13 cellular contexts compared by ENCODE assay signal in the genomic region with DNA sequence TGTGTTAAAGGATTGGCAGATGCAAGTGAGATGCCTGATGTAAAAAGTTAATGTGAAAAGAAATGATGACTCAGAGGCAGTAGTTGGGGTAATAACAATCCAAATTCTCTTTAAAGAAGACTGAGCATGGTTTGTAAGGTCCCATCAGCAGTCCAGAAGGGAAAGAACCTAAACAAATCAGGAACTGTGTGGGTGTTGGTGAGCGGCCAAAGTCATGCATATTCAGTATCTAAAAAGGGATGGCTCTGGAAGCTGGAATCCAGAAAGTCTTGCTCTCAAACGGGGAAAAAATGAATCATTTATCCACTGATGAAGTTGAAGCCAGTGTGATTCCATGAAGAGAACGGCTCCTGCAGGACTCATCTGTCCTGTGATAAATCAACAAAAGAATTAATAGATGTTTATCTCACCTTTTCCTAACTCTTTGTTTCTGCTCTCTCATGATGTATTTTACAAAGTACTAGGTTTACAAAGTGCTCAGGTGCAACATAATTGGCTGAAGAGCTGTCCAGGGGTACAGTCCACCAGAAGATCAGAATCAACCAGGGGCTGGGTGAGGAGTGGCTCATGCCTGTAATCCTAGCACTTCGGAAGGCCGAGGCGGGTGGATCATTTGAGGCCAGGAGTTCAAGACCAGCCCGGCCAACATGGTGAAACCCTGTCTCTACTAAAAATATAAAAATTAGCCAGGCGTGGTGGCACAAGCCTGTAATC. TPM values are rescaled to one million over a fixed set of nuclear protein-coding genes. Genes with fewer than 3 reads are reported as not detected.
DNase-seq lines count a peak whose midpoint lies in the region; ATAC-seq lines count a peak whose summit lies in the region.
"Had no signal": no experiment of that assay in that cellular context is flagged by ENCODE, and none has a peak within 500 bp of the region (broad histone marks: within the 10 kb centered on the region; RNA-seq: fewer than 3 reads in every experiment).

No MANE protein-coding gene starts in this region.

- DNase-seq in CD4-positive, alpha-beta memory T cell = no peak
- DNase-seq in MG63 (peak; percentile 57), occipital lobe (lab: John Stamatoyannopoulos, UW) (peak; percentile 54), cortex of kidney (lab: John Stamatoyannopoulos, UW) (no peak)
- DNase-seq in effector memory CD8-positive, alpha-beta T cell = no peak
- DNase-seq: HCEC 1CT, islet precursor cell, NCI-H1092, ovary had no signal

- H3K9me3 ChIP-seq in CD4-positive, alpha-beta memory T cell (ENCODE audit: control insufficient read depth in 1 of 2, low read length in 2 of 2) = no peaks in the 10 kb centered on the region
- no peaks in the 10 kb centered on the region for H3K9me3 ChIP-seq in MG63
- H3K9me3 ChIP-seq: ovary, vagina had no signal

- CTCF ChIA-PET in CD4-positive, alpha-beta memory T cell (lab: Charles Lee; ENCODE audit: partially characterized antibody) = no interaction called here

- no peak for ATAC-seq in effector memory CD8-positive, alpha-beta T cell (replicated peaks)
- ATAC-seq in HG03039 (IDR thresholded peaks at IDR 0.05; ENCODE audit: unreplicated experiment) = no peak
- no peak for ATAC-seq in GM18502 (IDR thresholded peaks at IDR 0.05; ENCODE audit: poor library complexity, unreplicated experiment)
- ATAC-seq in HG03469 (IDR thresholded peaks at IDR 0.05; ENCODE audit: unreplicated experiment) = no peak

- no peaks in the 10 kb centered on the region for H3K27me3 Mint-ChIP-seq in CD4-positive, alpha-beta memory T cell
- H3K27me3 Mint-ChIP-seq in effector memory CD8-positive, alpha-beta T cell = no peaks in the 10 kb centered on the region

- peak overlapping the region in 3 of 8 donors; percentile 12 to 31 (median 28) for H3K4me3 Mint-ChIP-seq in CD4-positive, alpha-beta memory T cell
- peak overlapping the region; percentile 68 to 81 for H3K4me3 Mint-ChIP-seq in effector memory CD8-positive, alpha-beta T cell

- H3K36me3 Mint-ChIP-seq in CD4-positive, alpha-beta memory T cell = peaks cover 61 to 87% of the 10 kb centered on the region in 2 donors
- H3K36me3 Mint-ChIP-seq in effector memory CD8-positive, alpha-beta T cell (ENCODE audit: insufficient read depth) = peaks cover 57% of the 10 kb centered on the region

- no peak overlapping the region for H3K4me3 ChIP-seq in CD4-positive, alpha-beta memory T cell (ENCODE audit: low read length in 2 of 2)
- H3K4me3 ChIP-seq in MG63 = no peak overlapping the region
- H3K4me3 ChIP-seq: ovary, vagina had no signal

- intact Hi-C loops in CD4-positive, alpha-beta memory T cell (cut with micrococcal nuclease) = no loop called here

- POLR2A ChIA-PET in CD4-positive, alpha-beta memory T cell (lab: Charles Lee; ENCODE audit: partially characterized antibody) = interaction anchor here (1.0 to 1.8 kb wide), 3 partner anchors 22 to 152 kb away, joined by 3 to 7 read pairs (median 3); no protein-coding TSS in a partner anchor

- H3K27ac ChIP-seq in CD4-positive, alpha-beta memory T cell (ENCODE audit: low read depth, low read length) = no peak overlapping the region
- H3K27ac ChIP-seq: ovary, vagina had no signal

- peaks cover 83% of the 10 kb centered on the region for H3K4me1 ChIP-seq in CD4-positive, alpha-beta memory T cell (ENCODE audit: insufficient read depth, low read length)

- H3K27me3 ChIP-seq in CD4-positive, alpha-beta memory T cell (ENCODE audit: insufficient read depth, low read length) = no peaks in the 10 kb centered on the region
- no peaks in the 10 kb centered on the region for H3K27me3 ChIP-seq in MG63
- H3K27me3 ChIP-seq: ovary, vagina had no signal

- peaks cover 50 to 94% (median 75%) of the 10 kb centered on the region in 4 donors for H3K4me1 Mint-ChIP-seq in CD4-positive, alpha-beta memory T cell
- H3K4me1 Mint-ChIP-seq in effector memory CD8-positive, alpha-beta T cell (ENCODE audit: low read depth in 2 of 2) = peaks cover 73 to 77% of the 10 kb centered on the region in 2 donors

- H3K27ac Mint-ChIP-seq in CD4-positive, alpha-beta memory T cell = peak overlapping the region; percentile 66 to 91 (median 74)
- peak overlapping the region; percentile 91 to 98 for H3K27ac Mint-ChIP-seq in effector memory CD8-positive, alpha-beta T cell

- H3K9me3 Mint-ChIP-seq in CD4-positive, alpha-beta memory T cell = no peaks in the 10 kb centered on the region
- no peaks in the 10 kb centered on the region for H3K9me3 Mint-ChIP-seq in effector memory CD8-positive, alpha-beta T cell

- peaks cover 37% of the 10 kb centered on the region for H3K36me3 ChIP-seq in CD4-positive, alpha-beta memory T cell (ENCODE audit: insufficient read depth, low read length)
- H3K36me3 ChIP-seq in MG63 = no peaks in the 10 kb centered on the region
- H3K36me3 ChIP-seq: ovary, vagina had no signal

RNA-seq across cellular contexts. Expression of gene SORL1, which starts 21.1 kb away (rescaled TPM):
- 100 to 1,000 TPM; 610 to 660 TPM for total RNA-seq in CD4-positive, alpha-beta memory T cell
- 100 to 1,000 TPM; 159 to 283 TPM for polyA plus RNA-seq in CD4-positive, alpha-beta memory T cell
- 0.59 and 0.69 TPM in 2 replicates for total RNA-seq in MG63 (2014; rRNA removed; shearing (Covaris generic); ENCODE audit: low replicate concordance)
- 76.3 TPM for total RNA-seq in occipital lobe

Comparison
In these comparisons a context has a peak if more than half of its experiments do, and no peak if none do; other contexts are left out.
1. DNase-seq: peak in MG63 (single experiment) and occipital lobe (single experiment); none in CD4-positive, alpha-beta memory T cell (0 of 5), effector memory CD8-positive, alpha-beta T cell (0 of 3) and cortex of kidney (single experiment).
2. RNA of gene SORL1, which starts 21.1 kb away (total RNA-seq): 610 to 660 TPM in CD4-positive, alpha-beta memory T cell and 76.3 TPM in occipital lobe (single experiment); 0.59 to 0.69 TPM in MG63; every median in the first group is over 10 times any median in the second.